Comparison of ENCODE assay signal across 25 cellular contexts in the genomic region with DNA sequence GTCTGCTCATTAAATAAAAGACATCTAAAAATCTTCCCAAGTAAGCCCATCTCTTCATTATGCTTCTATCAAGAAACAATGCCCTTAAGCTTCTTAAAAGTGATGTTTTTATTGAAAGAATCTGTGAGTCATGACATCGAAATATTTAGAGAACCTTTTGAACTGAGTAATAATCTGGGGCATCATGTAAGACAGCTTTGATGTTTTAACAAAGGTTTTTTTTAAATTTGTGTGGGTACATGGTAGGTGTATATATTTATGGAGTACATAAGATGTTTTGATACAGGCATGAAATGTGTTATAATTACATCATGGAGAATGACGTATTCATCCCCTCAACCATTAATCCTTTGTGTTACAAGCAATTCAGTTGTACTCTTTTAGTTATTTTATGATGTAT.
"Had no signal": no experiment of that assay in that cellular context is flagged by ENCODE, and none has a peak within 500 bp of the region (broad histone marks: within the 10 kb centered on the region; RNA-seq: fewer than 3 reads in every experiment).

No MANE protein-coding gene starts in this region.

- H3K27me3 Mint-ChIP-seq: activated CD4-positive, alpha-beta T cell treated with anti-CD3 and anti-CD28 coated beads, Interleukin-2, amount 10 ng/mL, durations not matched to agents 7 days and 5 days had no signal

- H3K4me3 Mint-ChIP-seq: activated CD4-positive, alpha-beta T cell treated with anti-CD3 and anti-CD28 coated beads, Interleukin-2, amount 10 ng/mL, durations not matched to agents 7 days and 5 days; activated CD8-positive, alpha-beta memory T cell treated with anti-CD3 and anti-CD28 coated beads, Interleukin-2, amount 10 ng/mL, durations not matched to agents 7 days and 5 days; activated CD8-positive, alpha-beta T cell treated with anti-CD3 and anti-CD28 coated beads, Interleukin-2, amount 10 ng/mL, durations not matched to agents 7 days and 5 days; dendritic cell treated with granulocyte-macrophage colony-stimulating factor and Interleukin-4, amounts not matched to agents 40 ng/mL and 50 ng/mL, for 4 days; endodermal cell; mesothelial cell of epicardium; naive B cell; neural crest cell; T-helper 1 cell treated with Interleukin-12 subunit alpha and Interleukin-12 subunit beta and Interleukin-4 antibody, amounts not matched to agents 30 μg/mL and 1 μg/mL, for 36 hours; WTC11 had no signal

- H3K27me3 ChIP-seq: pancreas, tibial nerve had no signal

- H3K4me1 Mint-ChIP-seq: mesothelial cell of epicardium, neural crest cell had no signal

- H3K4me1 ChIP-seq: pancreas, prostate gland, tibial nerve had no signal

- DNase-seq: activated CD4-positive, alpha-beta T cell treated with anti-CD3 and anti-CD28 coated beads, Interleukin-2, amount 10 ng/mL, durations not matched to agents 7 days and 5 days; activated CD8-positive, alpha-beta memory T cell treated with anti-CD3 and anti-CD28 coated beads, Interleukin-2, amount 10 ng/mL, durations not matched to agents 7 days and 5 days; activated CD8-positive, alpha-beta T cell treated with anti-CD3 and anti-CD28 coated beads, Interleukin-2, amount 10 ng/mL, durations not matched to agents 7 days and 5 days; activated effector memory CD4-positive, alpha-beta T cell treated with Interleukin-2 at 50 U/mL for 16 hours; activated naive CD4-positive, alpha-beta T cell treated with Interleukin-2 at 50 U/mL for 16 hours; amygdala; central memory CD4-positive, alpha-beta T cell; endodermal cell; hippocampal formation; kidney; left colon; naive B cell; nucleus accumbens; pancreas; stimulated activated CD4-positive, alpha-beta T cell treated with anti-CD3 and anti-CD28 coated beads, Interleukin-2, amount 100 ng/mL, for 24 hours; stimulated activated naive CD4-positive, alpha-beta T cell had no signal

- H3K36me3 Mint-ChIP-seq: activated CD8-positive, alpha-beta memory T cell treated with anti-CD3 and anti-CD28 coated beads, Interleukin-2, amount 10 ng/mL, durations not matched to agents 7 days and 5 days; mesothelial cell of epicardium; naive B cell had no signal

- H3K4me3 ChIP-seq: pancreas, prostate gland, SK-N-MC, tibial nerve had no signal

- ATAC-seq: activated CD8-positive, alpha-beta T cell treated with anti-CD3 and anti-CD28 coated beads, Interleukin-2, amount 10 ng/mL, durations not matched to agents 7 days and 5 days; esophagus mucosa; left colon; pancreas; WTC11 had no signal

- H3K36me3 ChIP-seq: pancreas, prostate gland, tibial nerve had no signal

- H3K9me3 ChIP-seq: pancreas, prostate gland had no signal

- H3K27ac ChIP-seq: pancreas, prostate gland, SK-N-MC, tibial nerve had no signal

- H3K9me3 Mint-ChIP-seq: activated CD4-positive, alpha-beta T cell treated with anti-CD3 and anti-CD28 coated beads, Interleukin-2, amount 10 ng/mL, durations not matched to agents 7 days and 5 days; dendritic cell treated with granulocyte-macrophage colony-stimulating factor and Interleukin-4, amounts not matched to agents 40 ng/mL and 50 ng/mL, for 4 days; T-helper 1 cell treated with Interleukin-12 subunit alpha and Interleukin-12 subunit beta and Interleukin-4 antibody, amounts not matched to agents 30 μg/mL and 1 μg/mL, for 36 hours had no signal

- H3K27ac Mint-ChIP-seq: activated CD4-positive, alpha-beta T cell treated with anti-CD3 and anti-CD28 coated beads, Interleukin-2, amount 10 ng/mL, durations not matched to agents 7 days and 5 days; activated CD8-positive, alpha-beta memory T cell treated with anti-CD3 and anti-CD28 coated beads, Interleukin-2, amount 10 ng/mL, durations not matched to agents 7 days and 5 days; activated CD8-positive, alpha-beta T cell treated with anti-CD3 and anti-CD28 coated beads, Interleukin-2, amount 10 ng/mL, durations not matched to agents 7 days and 5 days; endodermal cell; mesothelial cell of epicardium; naive B cell; T-helper 1 cell treated with Interleukin-12 subunit alpha and Interleukin-12 subunit beta and Interleukin-4 antibody, amounts not matched to agents 30 μg/mL and 1 μg/mL, for 36 hours; WTC11 had no signal
